Comparison of ENCODE assay signal across 29 cellular contexts in genomic region chr5:65577141-65577540, GRCh38. TPM values are rescaled to one million over a fixed set of nuclear protein-coding genes. Genes with fewer than 3 reads are reported as not detected.
DNase-seq lines count a peak whose midpoint lies in the region; ATAC-seq, FAIRE-seq and TF ChIP-seq lines count a peak whose summit lies in the region.
"Had no signal": no experiment of that assay in that cellular context is flagged by ENCODE, and none has a peak within 500 bp of the region (broad histone marks: within the 10 kb centered on the region; RNA-seq: fewer than 3 reads in every experiment).

No MANE protein-coding gene starts in this region.

- FAIRE-seq in A549 (lab: Jason Lieb, UNC) = peak; percentile 49
- FAIRE-seq: colon, frontal cortex, GM12891 had no signal

- no peak for ATAC-seq in A549
- no peak for ATAC-seq in GM21515 (IDR thresholded peaks at IDR 0.05; ENCODE audit: unreplicated experiment)
- ATAC-seq: PC-3, right cardiac atrium, Right ventricle myocardium inferior had no signal

- H3K4me1 ChIP-seq in A549 = no peaks in the 10 kb centered on the region
- no peaks in the 10 kb centered on the region for H3K4me1 ChIP-seq in fibroblast of lung (ENCODE audit: control insufficient read depth, extremely low read depth, insufficient read depth, low read length)
- H3K4me1 ChIP-seq: breast epithelium had no signal

- peaks cover 35% of the 10 kb centered on the region for H3K4me1 Mint-ChIP-seq in activated naive CD8-positive, alpha-beta T cell (ENCODE audit: low read depth)

- H3K27ac ChIP-seq in A549 (no peak overlapping the region), fibroblast of lung (ENCODE audit: insufficient read depth, low read length) (no peak overlapping the region)
- H3K27ac ChIP-seq: breast epithelium, hepatocyte, HL-60, spleen had no signal

- TF ChIP-seq CTCF in A549 (IDR thresholded peaks at IDR 0.05) = no peak
- no peak for TF ChIP-seq CTCF in AG10803 (conservative IDR thresholded peaks at IDR 0.05; ENCODE audit: low read length)
- no peak for TF ChIP-seq CTCF in fibroblast of lung (conservative IDR thresholded peaks at IDR 0.05 in 1 of 2, IDR thresholded peaks at IDR 0.05 in 1 of 2; ENCODE audit: low read depth in 1 of 2, low read length in 2 of 2)

- no peaks in the 10 kb centered on the region for H4K20me1 ChIP-seq in fibroblast of lung (ENCODE audit: control insufficient read depth, extremely low read depth, insufficient read depth, low read length)

- no peaks in the 10 kb centered on the region for H3K9me3 Mint-ChIP-seq in activated naive CD8-positive, alpha-beta T cell (ENCODE audit: low read depth)
- H3K9me3 Mint-ChIP-seq: CD4-positive, alpha-beta memory T cell; immature natural killer cell; memory B cell; T-helper 2 cell treated with Interferon-gamma antibody and Interleukin-4, amounts not matched to agents 5 μg/mL and 100 μg/mL, for 36 hours had no signal

- CTCF ChIA-PET in A549 (lab: Yijun Ruan, JAX) = no interaction called here

- H3K27me3 Mint-ChIP-seq in activated naive CD8-positive, alpha-beta T cell = no peaks in the 10 kb centered on the region
- H3K27me3 Mint-ChIP-seq: CD4-positive, alpha-beta memory T cell; memory B cell had no signal

- no peak for TF ChIP-seq RAD21 in A549 (conservative IDR thresholded peaks at IDR 0.05 in 1 of 2, IDR thresholded peaks at IDR 0.05 in 1 of 2)

- peaks cover 2% of the 10 kb centered on the region for H3K36me3 ChIP-seq in fibroblast of lung (ENCODE audit: control insufficient read depth, insufficient read depth, low read length)
- H3K36me3 ChIP-seq: breast epithelium had no signal

- H3K9me3 ChIP-seq in A549 (no peaks in the 10 kb centered on the region), fibroblast of lung (ENCODE audit: control insufficient read depth, insufficient read depth, low read depth, low read length) (no peaks in the 10 kb centered on the region)
- H3K9me3 ChIP-seq: breast epithelium, spleen had no signal

- POLR2A ChIA-PET in A549 (lab: Yijun Ruan, JAX) = no interaction called here

- DNase-seq in A549 (ENCODE audit: low read depth in 1 of 2, low spot score in 1 of 2) = no peak
- peak; percentile 35 for DNase-seq in AG10803 (ENCODE audit: low read depth)
- DNase-seq in fibroblast of lung (ENCODE audit: low read depth in 2 of 2) = peak; percentile 7 to 56
- DNase-seq in NCI-H510A treated with DMSO at 0.1 percent for 48 hours (lab: John Stamatoyannopoulos, UW) = no peak
- DNase-seq in NCI-H2107 treated with DMSO at 0.1 percent for 48 hours (lab: John Stamatoyannopoulos, UW; ENCODE audit: unreplicated experiment) = no peak
- no peak for DNase-seq in KG1 (lab: John Stamatoyannopoulos, UW)
- DNase-seq: CD4-positive, alpha-beta memory T cell; effector CD8-positive, alpha-beta T cell; EL; immature natural killer cell; Karpas-422; NCI-H146; NCI-H446 treated with DMSO at 0.1 percent for 48 hours; NK-92 treated with Interleukin-12 subunit alpha and Interleukin-12 subunit beta, amount 100 ng/mL, for 24 hours; PC-3; posterior cingulate gyrus; right cardiac atrium; spleen had no signal

- no peak for TF ChIP-seq EP300 in A549 (IDR thresholded peaks at IDR 0.05)

- H3K27ac Mint-ChIP-seq in activated naive CD8-positive, alpha-beta T cell = peak overlapping the region; percentile 37
- H3K27ac Mint-ChIP-seq: memory B cell; T-helper 2 cell treated with Interferon-gamma antibody and Interleukin-4, amounts not matched to agents 5 μg/mL and 100 μg/mL, for 36 hours had no signal

- no peak overlapping the region for H2AFZ ChIP-seq in fibroblast of lung (ENCODE audit: low read length)
- H2AFZ ChIP-seq: hepatocyte had no signal

- peaks cover 16% of the 10 kb centered on the region for H3K36me3 Mint-ChIP-seq in activated naive CD8-positive, alpha-beta T cell

- H3K4me3 Mint-ChIP-seq in activated naive CD8-positive, alpha-beta T cell = no peak overlapping the region
- H3K4me3 Mint-ChIP-seq: immature natural killer cell; memory B cell; T-helper 2 cell treated with Interferon-gamma antibody and Interleukin-4, amounts not matched to agents 5 μg/mL and 100 μg/mL, for 36 hours had no signal

- no peak overlapping the region for H3K4me3 ChIP-seq in A549
- H3K4me3 ChIP-seq in AG10803 (ENCODE audit: low read length) = no peak overlapping the region
- no peak overlapping the region for H3K4me3 ChIP-seq in fibroblast of lung (replicated peaks in 1 of 4; ENCODE audit: control extremely low read depth in 1 of 4, insufficient read depth in 1 of 4, low read depth in 3 of 4, low read length in 4 of 4)
- H3K4me3 ChIP-seq: breast epithelium, hepatocyte, spleen had no signal

- H3K27me3 ChIP-seq in fibroblast of lung (ENCODE audit: control insufficient read depth, insufficient read depth, low read length) = no peaks in the 10 kb centered on the region
- H3K27me3 ChIP-seq: breast epithelium, hepatocyte, spleen had no signal

- no peaks in the 10 kb centered on the region for H3K79me2 ChIP-seq in fibroblast of lung (ENCODE audit: control insufficient read depth, insufficient read depth, low read length)

- H3K9ac ChIP-seq in fibroblast of lung (ENCODE audit: insufficient read depth, low read length) = no peak overlapping the region

- no peak for TF ChIP-seq POLR2A in A549 (IDR thresholded peaks at IDR 0.05; ENCODE audit: low read length)

- H3K4me2 ChIP-seq in A549 (no peak overlapping the region), fibroblast of lung (ENCODE audit: extremely low read depth, insufficient read depth, low read length) (no peak overlapping the region)
- H3K4me2 ChIP-seq: hepatocyte had no signal

TF ChIP-seq in A549, 52 proteins besides CTCF, POLR2A, EP300 and RAD21 (continues in another document):
- TF ChIP-seq NR3C1 (IDR thresholded peaks at IDR 0.05) (no peak), RCOR1 (IDR thresholded peaks at IDR 0.05; ENCODE audit: low read depth, low read length) (no peak)

RNA-seq across cellular contexts. Expression of gene PPWD1, which starts 14.0 kb away (rescaled TPM):
- polyA plus RNA-seq in A549 (2011; rRNA removed) (15.3 and 18.5 TPM in 2 replicates), A549 (2017; fragmentation: RNase III; extraction: RNeasy Plus Mini Kit Qiagen cat#74134 plus additional on column Dnase treatment) (26.8 to 31.3 TPM (median 27.7 TPM) in 3 replicates), fibroblast of lung (7.0 and 7.3 TPM in 2 replicates)
- polyA plus RNA-seq in A549 (2012; cell fraction: cytosol; rRNA removed) = 2.7 and 3.0 TPM in 2 replicates
- polyA plus RNA-seq in A549 (2012; cell fraction: nucleus; rRNA removed) = 3.4 and 6.6 TPM in 2 replicates
- 8.7 and 9.0 TPM in 2 replicates for polyA minus RNA-seq in A549 (2011; rRNA and poly(A)+ RNA removed)
- 41.5 and 52.9 TPM in 2 replicates for total RNA-seq in fibroblast of lung
- 18.2 and 18.7 TPM in 2 replicates for polyA plus RNA-seq in fibroblast of lung (2012)
- polyA minus RNA-seq in fibroblast of lung (ENCODE audit: low replicate concordance) = 0.78 and 2.1 TPM in 2 replicates

RNA-seq across cellular contexts. Expression of gene CENPK, which starts 14.2 kb away (rescaled TPM):
- polyA plus RNA-seq in A549 (2011; rRNA removed) (35.1 and 71.2 TPM in 2 replicates), A549 (2017; fragmentation: RNase III; extraction: RNeasy Plus Mini Kit Qiagen cat#74134 plus additional on column Dnase treatment) (66.8 to 72.7 TPM (median 66.8 TPM) in 3 replicates), fibroblast of lung (11.2 and 16.0 TPM in 2 replicates)
- 13.6 and 14.3 TPM in 2 replicates for polyA plus RNA-seq in A549 (2012; cell fraction: cytosol; rRNA removed)
- polyA plus RNA-seq in A549 (2012; cell fraction: nucleus; rRNA removed) = 6.0 and 10.6 TPM in 2 replicates
- 10.0 and 11.6 TPM in 2 replicates for polyA minus RNA-seq in A549 (2011; rRNA and poly(A)+ RNA removed)
- 4.9 and 7.1 TPM in 2 replicates for total RNA-seq in fibroblast of lung
- 9.0 and 12.7 TPM in 2 replicates for polyA plus RNA-seq in fibroblast of lung (2012)
- 3.5 TPM in 1 of 2 replicates, not detected in the other for polyA minus RNA-seq in fibroblast of lung (ENCODE audit: low replicate concordance)

RNA-seq across cellular contexts. Expression of gene TRIM23, which starts 47.0 kb away (rescaled TPM):
- polyA plus RNA-seq in A549 (2011; rRNA removed) (10.7 and 12.9 TPM in 2 replicates), A549 (2017; fragmentation: RNase III; extraction: RNeasy Plus Mini Kit Qiagen cat#74134 plus additional on column Dnase treatment) (8.5 to 11.7 TPM (median 10.3 TPM) in 3 replicates), fibroblast of lung (9.5 and 14.1 TPM in 2 replicates)
- 3.0 TPM in 2 replicates for polyA plus RNA-seq in A549 (2012; cell fraction: cytosol; rRNA removed)
- polyA plus RNA-seq in A549 (2012; cell fraction: nucleus; rRNA removed) = 1.6 and 3.0 TPM in 2 replicates
- polyA minus RNA-seq in A549 (2011; rRNA and poly(A)+ RNA removed) = 14.3 and 19.0 TPM in 2 replicates
- total RNA-seq in fibroblast of lung = 48.6 and 51.1 TPM in 2 replicates
- 8.1 and 10.8 TPM in 2 replicates for polyA plus RNA-seq in fibroblast of lung (2012)
- polyA minus RNA-seq in fibroblast of lung (ENCODE audit: low replicate concordance) = 5.1 and 12.0 TPM in 2 replicates

RNA-seq across cellular contexts. Expression of gene SHLD3, which starts 47.7 kb away (rescaled TPM):
- polyA plus RNA-seq in A549 (2011; rRNA removed) (4.5 and 5.0 TPM in 2 replicates), A549 (2017; fragmentation: RNase III; extraction: RNeasy Plus Mini Kit Qiagen cat#74134 plus additional on column Dnase treatment) (2.7 to 3.3 TPM (median 3.2 TPM) in 3 replicates), fibroblast of lung (2.9 and 3.3 TPM in 2 replicates)
- polyA plus RNA-seq in A549 (2012; cell fraction: cytosol; rRNA removed) = 1.5 TPM in 2 replicates
- 0.59 and 0.89 TPM in 2 replicates for polyA plus RNA-seq in A549 (2012; cell fraction: nucleus; rRNA removed)
- polyA minus RNA-seq in A549 (2011; rRNA and poly(A)+ RNA removed) = 1.4 and 1.6 TPM in 2 replicates
- total RNA-seq in fibroblast of lung = 3.5 and 4.4 TPM in 2 replicates
- 1.1 and 1.6 TPM in 2 replicates for polyA plus RNA-seq in fibroblast of lung (2012)
- not detected in 2 replicates for polyA minus RNA-seq in fibroblast of lung (ENCODE audit: low replicate concordance)

RNA-seq across cellular contexts. Expression of gene TRAPPC13, which starts 47.7 kb away (rescaled TPM):
- polyA plus RNA-seq in A549 (2011; rRNA removed) (28.8 and 35.1 TPM in 2 replicates), A549 (2017; fragmentation: RNase III; extraction: RNeasy Plus Mini Kit Qiagen cat#74134 plus additional on column Dnase treatment) (17.2 to 18.6 TPM (median 18.5 TPM) in 3 replicates), fibroblast of lung (20.1 and 22.8 TPM in 2 replicates)
- 5.9 and 6.5 TPM in 2 replicates for polyA plus RNA-seq in A549 (2012; cell fraction: cytosol; rRNA removed)
- polyA plus RNA-seq in A549 (2012; cell fraction: nucleus; rRNA removed) = 5.2 and 6.5 TPM in 2 replicates
- 4.2 and 5.6 TPM in 2 replicates for polyA minus RNA-seq in A549 (2011; rRNA and poly(A)+ RNA removed)
- 23.9 and 34.8 TPM in 2 replicates for total RNA-seq in fibroblast of lung
- polyA plus RNA-seq in fibroblast of lung (2012) = 13.7 and 14.0 TPM in 2 replicates
- polyA minus RNA-seq in fibroblast of lung (ENCODE audit: low replicate concordance) = 3.3 and 4.9 TPM in 2 replicates

Comparison
In these comparisons a context has a peak if more than half of its experiments do, and no peak if none do; other contexts are left out.
1. DNase-seq: peak in AG10803 (single experiment) and fibroblast of lung (2 of 2); none in A549 (0 of 2), NCI-H510A treated with DMSO at 0.1 percent for 48 hours (single experiment), NCI-H2107 treated with DMSO at 0.1 percent for 48 hours (single experiment) and KG1 (single experiment).